Comparison of ENCODE assay signal across 21 cellular contexts in genomic region chr7:710161-710560, GRCh38. TPM values are rescaled to one million over a fixed set of nuclear protein-coding genes. Genes with fewer than 3 reads are reported as not detected.
DNase-seq lines count a peak whose midpoint lies in the region; ATAC-seq and TF ChIP-seq lines count a peak whose summit lies in the region.
"Had no signal": no experiment of that assay in that cellular context is flagged by ENCODE, and none has a peak within 500 bp of the region (broad histone marks: within the 10 kb centered on the region; RNA-seq: fewer than 3 reads in every experiment).

No MANE protein-coding gene starts in this region.

- no peak overlapping the region for H3K9ac ChIP-seq in H9 (ENCODE audit: extremely low read depth, insufficient read length, low read length)

- no peak overlapping the region for H2AFZ ChIP-seq in H9 (ENCODE audit: low read length)

- no peaks in the 10 kb centered on the region for H3K9me3 Mint-ChIP-seq in activated T-cell treated with anti-CD3 and anti-CD28 coated beads, Interleukin-2, amount 50 U/mL, for 24 hours
- H3K9me3 Mint-ChIP-seq in H9 (no peaks in the 10 kb centered on the region), Calu3 (ENCODE audit: low read depth, unreplicated experiment) (no peaks in the 10 kb centered on the region)
- H3K9me3 Mint-ChIP-seq: activated CD4-positive, alpha-beta T cell treated with anti-CD3 and anti-CD28 coated beads, Interleukin-2, amount 10 ng/mL, durations not matched to agents 7 days and 5 days; T-helper 1 cell treated with Interleukin-12 subunit alpha and Interleukin-12 subunit beta and Interleukin-4 antibody, amounts not matched to agents 30 μg/mL and 1 μg/mL, for 36 hours had no signal

- no peak overlapping the region for H2BK15ac ChIP-seq in H9 (ENCODE audit: low read depth, low read length)

- DNase-seq in activated T-cell treated with anti-CD3 and anti-CD28 coated beads, Interleukin-2, amount 50 U/mL, for 24 hours: peak; percentile 16
- DNase-seq in activated T-cell treated with anti-CD3 and anti-CD28 coated beads for 4 hours (no peak), H9 (no peak), lower lobe of right lung (peak; percentile 34), sciatic nerve (ENCODE audit: low spot score) (peak; percentile 43), BE2C (no peak), Calu3 (no peak)
- DNase-seq: activated CD4-positive, alpha-beta T cell treated with anti-CD3 and anti-CD28 coated beads, Interleukin-2, amount 10 ng/mL, durations not matched to agents 7 days and 5 days; amygdala; midbrain; NCI-H1694; NCI-H526 treated with DMSO at 0.1 percent for 48 hours; RPMI8226; stimulated activated CD4-positive, alpha-beta T cell treated with anti-CD3 and anti-CD28 coated beads, Interleukin-1b, Interleukin-23, amount 100 ng/mL, for 48 hours; upper lobe of left lung had no signal

- H3K23me2 ChIP-seq in H9 (ENCODE audit: insufficient read length, low read depth, low read length, poor library complexity, severe bottlenecking): peaks cover 3% of the 10 kb centered on the region

- H4K20me1 ChIP-seq in H9 (ENCODE audit: control insufficient read depth, insufficient read depth, insufficient read length): no peaks in the 10 kb centered on the region

- no peaks in the 10 kb centered on the region for H3K9me3 ChIP-seq in H9 (ENCODE audit: control insufficient read depth, low read depth, low read length)
- H3K9me3 ChIP-seq in lower lobe of right lung: no peaks in the 10 kb centered on the region
- no peaks in the 10 kb centered on the region for H3K9me3 ChIP-seq in BE2C
- H3K9me3 ChIP-seq: A549, esophagus muscularis mucosa, upper lobe of left lung had no signal

- H4K5ac ChIP-seq in H9 (ENCODE audit: insufficient read length, low read depth, low read length): no peak overlapping the region

- H3K36me3 ChIP-seq in lower lobe of right lung (no peaks in the 10 kb centered on the region), BE2C (no peaks in the 10 kb centered on the region)
- H3K36me3 ChIP-seq: esophagus muscularis mucosa, upper lobe of left lung had no signal

- peaks cover 17% of the 10 kb centered on the region for H3K4me1 Mint-ChIP-seq in activated T-cell treated with anti-CD3 and anti-CD28 coated beads, Interleukin-2, amount 50 U/mL, for 24 hours (ENCODE audit: low read depth)
- H3K4me1 Mint-ChIP-seq in H9 (peaks cover 5 to 17% of the 10 kb centered on the region in 2 experiments), Calu3 (ENCODE audit: low read depth, unreplicated experiment) (no peaks in the 10 kb centered on the region)

- H3K79me1 ChIP-seq in H9 (ENCODE audit: insufficient read depth, low read depth, low read length, poor library complexity, severe bottlenecking): peaks cover 9% of the 10 kb centered on the region

- no peak overlapping the region for H3K18ac ChIP-seq in H9 (ENCODE audit: insufficient read length, low read depth, low read length)

- no peaks in the 10 kb centered on the region for H3K27me3 Mint-ChIP-seq in activated T-cell treated with anti-CD3 and anti-CD28 coated beads, Interleukin-2, amount 50 U/mL, for 24 hours
- peaks cover 1% of the 10 kb centered on the region; the same call in 1 of the 2 replicates for H3K27me3 Mint-ChIP-seq in H9 (ENCODE audit: low read depth)
- H3K27me3 Mint-ChIP-seq in Calu3 (ENCODE audit: unreplicated experiment): no peaks in the 10 kb centered on the region
- H3K27me3 Mint-ChIP-seq: activated CD4-positive, alpha-beta T cell treated with anti-CD3 and anti-CD28 coated beads, Interleukin-2, amount 10 ng/mL, durations not matched to agents 7 days and 5 days had no signal

- H3K4me1 ChIP-seq in H9 (ENCODE audit: insufficient read depth, low read length): no peaks in the 10 kb centered on the region
- H3K4me1 ChIP-seq in lower lobe of right lung: no peaks in the 10 kb centered on the region
- H3K4me1 ChIP-seq in BE2C: no peaks in the 10 kb centered on the region
- H3K4me1 ChIP-seq: A549 had no signal

- H3K4me3 ChIP-seq in lower lobe of right lung (no peak overlapping the region), BE2C (ENCODE audit: low read depth, low read length) (no peak overlapping the region)
- H3K4me3 ChIP-seq: A549, coronary artery had no signal

- no peak overlapping the region for H3K23ac ChIP-seq in H9 (ENCODE audit: insufficient read length, low read depth, low read length)

- no peaks in the 10 kb centered on the region; the same call in 1 of the 2 replicates for H3K79me2 ChIP-seq in H9 (ENCODE audit: insufficient read depth, low read length)

- ATAC-seq in lower lobe of right lung: no peak
- no peak for ATAC-seq in sciatic nerve
- no peak for ATAC-seq in HG03108 (IDR thresholded peaks at IDR 0.05; ENCODE audit: unreplicated experiment)
- ATAC-seq: A549, HepG2 had no signal

- peaks cover 39% of the 10 kb centered on the region for H3K36me3 Mint-ChIP-seq in activated T-cell treated with anti-CD3 and anti-CD28 coated beads, Interleukin-2, amount 50 U/mL, for 24 hours (ENCODE audit: low read depth)
- H3K36me3 Mint-ChIP-seq in H9 (ENCODE audit: insufficient read depth in 1 of 3, low read depth in 3 of 3) (peaks cover 17 to 25% (median 24%) of the 10 kb centered on the region in 3 experiments), Calu3 (ENCODE audit: insufficient read depth, unreplicated experiment) (peaks cover 5% of the 10 kb centered on the region)

- WGBS in H9 (ENCODE audit: extremely low coverage, insufficient read length, low lambda C conversion rate): no CpG with 5 or more reads among the region's 14 CpGs

- H3K27ac ChIP-seq in H9 (ENCODE audit: insufficient read length, low read depth, low read length): no peak overlapping the region
- H3K27ac ChIP-seq in lower lobe of right lung: no peak overlapping the region
- H3K27ac ChIP-seq: A549, coronary artery had no signal

- no peak overlapping the region for H3K56ac ChIP-seq in H9 (ENCODE audit: insufficient read length, low read depth, low read length)

- H3K4me2 ChIP-seq in H9 (ENCODE audit: insufficient read depth, insufficient read length, low read length): no peak overlapping the region
- H3K4me2 ChIP-seq: A549 had no signal

- H2BK120ac ChIP-seq in H9 (ENCODE audit: low read depth, low read length, poor library complexity, severe bottlenecking): no peak overlapping the region

- TF ChIP-seq CTCF in H9 (conservative IDR thresholded peaks at IDR 0.05): no peak
- no peak for TF ChIP-seq CTCF in lower lobe of right lung (IDR thresholded peaks at IDR 0.05)
- no peak for TF ChIP-seq CTCF in BE2C (IDR thresholded peaks at IDR 0.05; ENCODE audit: low read depth, low read length)
- no peak for TF ChIP-seq CTCF in Calu3 (IDR thresholded peaks at IDR 0.05; ENCODE audit: unreplicated experiment)

- CTCF ChIA-PET in Calu3 (lab: Charles Lee): no interaction called here

- no peak overlapping the region for H3K4me3 Mint-ChIP-seq in activated T-cell treated with anti-CD3 and anti-CD28 coated beads, Interleukin-2, amount 50 U/mL, for 24 hours
- H3K4me3 Mint-ChIP-seq in H9: no peak overlapping the region; a peak in 1 of 5 replicates
- no peak overlapping the region for H3K4me3 Mint-ChIP-seq in Calu3 (ENCODE audit: low read depth, unreplicated experiment)
- H3K4me3 Mint-ChIP-seq: activated CD4-positive, alpha-beta T cell treated with anti-CD3 and anti-CD28 coated beads, Interleukin-2, amount 10 ng/mL, durations not matched to agents 7 days and 5 days; T-helper 1 cell treated with Interleukin-12 subunit alpha and Interleukin-12 subunit beta and Interleukin-4 antibody, amounts not matched to agents 30 μg/mL and 1 μg/mL, for 36 hours had no signal

- no peak overlapping the region for H2BK12ac ChIP-seq in H9 (ENCODE audit: insufficient read length, low read depth, low read length)

- no peak overlapping the region for H4K91ac ChIP-seq in H9 (ENCODE audit: insufficient read length, low read depth, low read length)

- no peak overlapping the region for H3K14ac ChIP-seq in H9 (ENCODE audit: insufficient read depth, low read length)

- H3K4ac ChIP-seq in H9 (ENCODE audit: low read depth, low read length): no peak overlapping the region

- H3K27me3 ChIP-seq in H9 (ENCODE audit: insufficient read depth, low read length) (no peaks in the 10 kb centered on the region), lower lobe of right lung (ENCODE audit: low read depth) (peaks cover 7% of the 10 kb centered on the region), BE2C (peaks cover 2% of the 10 kb centered on the region; the same call in 1 of the 2 replicates)
- H3K27me3 ChIP-seq: esophagus muscularis mucosa had no signal

- no peak overlapping the region for H3K27ac Mint-ChIP-seq in activated T-cell treated with anti-CD3 and anti-CD28 coated beads, Interleukin-2, amount 50 U/mL, for 24 hours
- H3K27ac Mint-ChIP-seq in H9 (peak overlapping the region; percentile 18 to 38 (median 28); a peak in 3 of 7 replicates), Calu3 (ENCODE audit: unreplicated experiment) (no peak overlapping the region)
- H3K27ac Mint-ChIP-seq: activated CD4-positive, alpha-beta T cell treated with anti-CD3 and anti-CD28 coated beads, Interleukin-2, amount 10 ng/mL, durations not matched to agents 7 days and 5 days; T-helper 1 cell treated with Interleukin-12 subunit alpha and Interleukin-12 subunit beta and Interleukin-4 antibody, amounts not matched to agents 30 μg/mL and 1 μg/mL, for 36 hours had no signal

- intact Hi-C loops in lower lobe of right lung (cut with DNase I) (no loop called here), sciatic nerve (cut with DNase I) (no loop called here), Calu3 (cut with micrococcal nuclease; ENCODE audit: unreplicated experiment) (no loop called here)

- no peak overlapping the region for H2BK20ac ChIP-seq in H9 (ENCODE audit: low read depth, low read length, poor library complexity, severe bottlenecking)

- H2BK5ac ChIP-seq in H9 (ENCODE audit: insufficient read length, low read length): no peak overlapping the region

- H4K8ac ChIP-seq in H9 (replicated peaks; ENCODE audit: insufficient read length, low read depth, low read length): no peak overlapping the region

- BruUV-seq in Calu3 (replicated peaks; lab: Mats Ljungman, UMichigan): no TSS peak

- H2AK5ac ChIP-seq in H9 (ENCODE audit: insufficient read length, low read length): no peak overlapping the region

- H3T11ph ChIP-seq in H9 (ENCODE audit: low read length): no peak overlapping the region

RNA-seq across cellular contexts. Expression of gene DNAAF5, which starts 16.3 kb away (rescaled TPM):
- total RNA-seq in H9 (2021) (42.7 and 43.5 TPM in 2 replicates), lower lobe of right lung (22.4 TPM), sciatic nerve (19.0 TPM), Calu3 (2022) (54.0 and 57.2 TPM in 2 replicates)
- 53.4 TPM for polyA plus RNA-seq in BE2C (2012; ENCODE audit: insufficient read depth, insufficient read length, low read depth)

RNA-seq across cellular contexts. Expression of gene PRKAR1B, which starts 16.9 kb away (rescaled TPM):
- total RNA-seq in H9 (2021) (43.3 and 44.2 TPM in 2 replicates), lower lobe of right lung (16.8 TPM), sciatic nerve (11.1 TPM), Calu3 (2022) (24.8 and 28.3 TPM in 2 replicates)
- 31.7 TPM for polyA plus RNA-seq in BE2C (2012; ENCODE audit: insufficient read depth, insufficient read length, low read depth)

Comparison
In these comparisons a context has a peak if more than half of its experiments do, and no peak if none do; other contexts are left out.
1. DNase-seq: peak in activated T-cell treated with anti-CD3 and anti-CD28 coated beads, Interleukin-2, amount 50 U/mL, for 24 hours (single experiment), lower lobe of right lung (single experiment) and sciatic nerve (single experiment); none in activated T-cell treated with anti-CD3 and anti-CD28 coated beads for 4 hours (single experiment), H9 (single experiment), BE2C (single experiment) and Calu3 (single experiment).
2. H3K27ac Mint-ChIP-seq: peak in H9 (3 of 3); none in activated T-cell treated with anti-CD3 and anti-CD28 coated beads, Interleukin-2, amount 50 U/mL, for 24 hours (single experiment) and Calu3 (single experiment).